7 cellular contexts compared by ENCODE assay signal in the genomic region with DNA sequence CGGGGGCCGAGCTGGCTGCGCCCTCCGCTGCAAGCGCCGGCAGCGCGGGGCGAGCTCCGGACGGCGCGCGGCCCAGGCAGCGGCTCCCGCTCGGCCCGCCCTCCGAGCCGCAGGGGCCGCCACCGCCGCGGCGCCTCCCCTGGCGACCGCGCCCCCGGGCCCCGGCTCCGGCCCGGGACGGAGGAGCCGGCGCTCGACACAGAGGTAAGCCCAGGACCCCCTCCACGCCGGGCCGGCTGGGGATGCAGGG.
DNase-seq lines count a peak whose midpoint lies in the region; ATAC-seq and TF ChIP-seq lines count a peak whose summit lies in the region.

No MANE protein-coding gene starts in this region.

- TF ChIP-seq CTCF in SU-DHL-6 (IDR thresholded peaks at IDR 0.05; ENCODE audit: insufficient read depth, low read length, poor library complexity, severe bottlenecking) (no peak), tibial artery (IDR thresholded peaks at IDR 0.05) (no peak)

- no peaks in the 10 kb centered on the region for H3K79me2 ChIP-seq in SU-DHL-6 (ENCODE audit: insufficient read depth, low read length)

- H3K9me3 ChIP-seq in SU-DHL-6 (ENCODE audit: insufficient read depth, low read length) (no peaks in the 10 kb centered on the region), iPS-20b (ENCODE audit: insufficient read depth, low read depth, low read length) (no peaks in the 10 kb centered on the region), tibial artery (no peaks in the 10 kb centered on the region)

- ATAC-seq in GM19023 (IDR thresholded peaks at IDR 0.05; ENCODE audit: unreplicated experiment) (peak; percentile 62), HG02610 (IDR thresholded peaks at IDR 0.05; ENCODE audit: unreplicated experiment) (peak; percentile 59)

- DNase-seq in tibial artery (peak in 1 of 2 donors; percentile 54), GOT3 (lab: John Stamatoyannopoulos, UW) (no peak), NCI-H128 (lab: John Stamatoyannopoulos, UW; ENCODE audit: unreplicated experiment) (no peak)

- H2AFZ ChIP-seq in SU-DHL-6 (ENCODE audit: low read depth, low read length, severe bottlenecking), result no peak overlapping the region

- H3K27ac ChIP-seq in SU-DHL-6 (ENCODE audit: low read depth, low read length), result no peak overlapping the region
- H3K27ac ChIP-seq in iPS-20b (ENCODE audit: low read length), result no peak overlapping the region
- peak overlapping the region; percentile 87 to 96 for H3K27ac ChIP-seq in tibial artery

- H3K4me2 ChIP-seq in SU-DHL-6 (ENCODE audit: low read depth, low read length, poor library complexity, severe bottlenecking), result peak overlapping the region; percentile 23

- H3K4me1 ChIP-seq in iPS-20b (ENCODE audit: insufficient read depth, low read length) (peaks cover 28% of the 10 kb centered on the region), tibial artery (peaks cover 0 to 43% (median 22%) of the 10 kb centered on the region in 4 donors)

- H3K9ac ChIP-seq in SU-DHL-6 (ENCODE audit: low read length), result no peak overlapping the region
- peak overlapping the region; percentile 93; the same call in 1 of the 2 replicates for H3K9ac ChIP-seq in iPS-20b (ENCODE audit: low read depth, low read length)

- no peaks in the 10 kb centered on the region for H3K9me2 ChIP-seq in SU-DHL-6 (replicated peaks; ENCODE audit: insufficient read depth, low read length)

- intact Hi-C loops in tibial artery (cut with DNase I; ENCODE audit: low total_unique reads), result loop anchor here (5.0 kb wide), 1 partner anchor 51 kb away; no protein-coding TSS in a partner anchor

- no peak overlapping the region for H3K4me3 ChIP-seq in SU-DHL-6 (ENCODE audit: insufficient read depth, low read length, poor library complexity, severe bottlenecking)
- peak overlapping the region; percentile 88; the same call in 1 of the 2 replicates for H3K4me3 ChIP-seq in iPS-20b (ENCODE audit: low read length)
- H3K4me3 ChIP-seq in tibial artery, result peak overlapping the region; percentile 75 to 89

- H3K36me3 ChIP-seq in SU-DHL-6 (ENCODE audit: low read length), result no peaks in the 10 kb centered on the region
- no peaks in the 10 kb centered on the region for H3K36me3 ChIP-seq in iPS-20b (ENCODE audit: insufficient read depth, low read depth, low read length)
- H3K36me3 ChIP-seq in tibial artery, result no peaks in the 10 kb centered on the region

- no peaks in the 10 kb centered on the region for H4K20me1 ChIP-seq in SU-DHL-6 (ENCODE audit: low read depth, low read length)

- no peaks in the 10 kb centered on the region for H3K27me3 ChIP-seq in SU-DHL-6 (ENCODE audit: low read length)
- H3K27me3 ChIP-seq in iPS-20b (ENCODE audit: insufficient read depth, low read length), result no peaks in the 10 kb centered on the region
- H3K27me3 ChIP-seq in tibial artery, result no peaks in the 10 kb centered on the region

- H3F3A ChIP-seq in SU-DHL-6 (ENCODE audit: insufficient read depth), result no peaks in the 10 kb centered on the region

Comparison
In these comparisons a context has a peak if more than half of its experiments do, and no peak if none do; other contexts are left out.
1. H3K27ac ChIP-seq: peak in tibial artery (2 of 2); none in SU-DHL-6 (single experiment) and iPS-20b (single experiment).